ENCODE assay signal across 25 cellular contexts in the genomic region with DNA sequence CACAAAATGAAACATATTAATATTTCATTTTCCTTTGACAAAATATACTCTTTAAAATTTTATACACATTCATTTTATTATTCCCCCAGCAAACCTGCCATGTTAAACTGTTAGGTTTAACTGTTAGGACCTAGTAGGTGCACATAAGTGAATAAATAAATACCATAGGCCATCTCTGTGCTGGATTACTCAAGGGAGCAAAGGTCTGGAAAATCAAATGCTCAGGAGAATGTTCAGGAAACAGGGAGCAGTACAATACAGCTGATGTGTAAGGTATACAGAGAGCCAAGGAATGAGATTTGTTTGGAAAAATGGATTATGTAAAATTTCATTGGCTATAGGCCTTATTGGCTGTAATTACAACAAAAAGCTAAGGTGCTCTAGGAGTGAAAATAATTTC.
DNase-seq lines count a peak whose midpoint lies in the region; ATAC-seq, FAIRE-seq and TF ChIP-seq lines count a peak whose summit lies in the region.
"Had no signal": no experiment of that assay in that cellular context is flagged by ENCODE, and none has a peak within 500 bp of the region (broad histone marks: within the 10 kb centered on the region; RNA-seq: fewer than 3 reads in every experiment).

No MANE protein-coding gene starts in this region.

- no peak for TF ChIP-seq POLR2A in upper lobe of left lung (IDR thresholded peaks at IDR 0.05)

- H3K9me3 ChIP-seq in small intestine (ENCODE audit: control insufficient read depth, low read depth) (no peaks in the 10 kb centered on the region), upper lobe of left lung (no peaks in the 10 kb centered on the region)
- H3K9me3 ChIP-seq: BE2C, BLaER1 had no signal

- DNase-seq in left colon, result no peak
- DNase-seq in left lobe of liver (ENCODE audit: low spot score), result no peak
- DNase-seq in small intestine, result peak; percentile 76
- DNase-seq in upper lobe of left lung, result no peak
- DNase-seq in kidney tubule cell (ENCODE audit: low spot score), result no peak
- DNase-seq: 8988T; ACHN; BE2C; C1 segment of cervical spinal cord; CD4-positive, alpha-beta memory T cell; CD4-positive, CD25-positive, alpha-beta regulatory T cell; CD8-positive, alpha-beta memory T cell; COR-L47; DMS 273 treated with DMSO at 0.1 percent for 48 hours; DMS153; DMS53; DMS79; DND-41; EL; GDM1 had no signal

- no peak for TF ChIP-seq EP300 in upper lobe of left lung (IDR thresholded peaks at IDR 0.05)

- intact Hi-C loops in left colon (cut with DNase I, micrococcal nuclease), result no loop called here

- H3K4me3 ChIP-seq in small intestine (ENCODE audit: low read depth in 1 of 2, low read length in 2 of 2) (no peak overlapping the region), upper lobe of left lung (no peak overlapping the region)
- H3K4me3 ChIP-seq: BLaER1, GM12878 had no signal

- TF ChIP-seq CTCF in upper lobe of left lung (IDR thresholded peaks at IDR 0.05), result no peak

- H3K4me1 ChIP-seq in small intestine (ENCODE audit: control insufficient read depth in 2 of 2, insufficient read depth in 1 of 2, low read depth in 1 of 2, low read length in 1 of 2) (peaks cover 0 to 2% of the 10 kb centered on the region in 2 donors), upper lobe of left lung (no peaks in the 10 kb centered on the region)
- H3K4me1 ChIP-seq: BE2C, BLaER1 had no signal

- H3K36me3 ChIP-seq in small intestine (ENCODE audit: control insufficient read depth in 2 of 2, insufficient read depth in 2 of 2, low read length in 2 of 2) (no peaks in the 10 kb centered on the region), upper lobe of left lung (no peaks in the 10 kb centered on the region)
- H3K36me3 ChIP-seq: BE2C, BLaER1 had no signal

- ATAC-seq in left colon (peak; percentile 63), left lobe of liver (peak; percentile 84), upper lobe of left lung (ENCODE audit: low FRiP score in 2 of 2) (no peak)
- ATAC-seq: GM12878 had no signal

- FAIRE-seq in small intestine (lab: Jason Lieb, UNC), result no peak
- FAIRE-seq: A204.1, GM12878, GM12892, GM18507 had no signal

- no peak overlapping the region for H3K27ac ChIP-seq in small intestine (ENCODE audit: low read depth in 1 of 2, low read length in 1 of 2)
- no peak overlapping the region for H3K27ac ChIP-seq in upper lobe of left lung
- H3K27ac ChIP-seq: BLaER1 had no signal

- no peaks in the 10 kb centered on the region for H3K27me3 ChIP-seq in small intestine (ENCODE audit: control insufficient read depth in 2 of 2, insufficient read depth in 2 of 2, low read length in 2 of 2)
- no peaks in the 10 kb centered on the region for H3K27me3 ChIP-seq in upper lobe of left lung
- H3K27me3 ChIP-seq: BE2C, BLaER1 had no signal

Comparison
In these comparisons a context has a peak if more than half of its experiments do, and no peak if none do; other contexts are left out.
1. ATAC-seq: peak in left colon (single experiment) and left lobe of liver (single experiment); none in upper lobe of left lung (0 of 2).